In the genomic region with DNA sequence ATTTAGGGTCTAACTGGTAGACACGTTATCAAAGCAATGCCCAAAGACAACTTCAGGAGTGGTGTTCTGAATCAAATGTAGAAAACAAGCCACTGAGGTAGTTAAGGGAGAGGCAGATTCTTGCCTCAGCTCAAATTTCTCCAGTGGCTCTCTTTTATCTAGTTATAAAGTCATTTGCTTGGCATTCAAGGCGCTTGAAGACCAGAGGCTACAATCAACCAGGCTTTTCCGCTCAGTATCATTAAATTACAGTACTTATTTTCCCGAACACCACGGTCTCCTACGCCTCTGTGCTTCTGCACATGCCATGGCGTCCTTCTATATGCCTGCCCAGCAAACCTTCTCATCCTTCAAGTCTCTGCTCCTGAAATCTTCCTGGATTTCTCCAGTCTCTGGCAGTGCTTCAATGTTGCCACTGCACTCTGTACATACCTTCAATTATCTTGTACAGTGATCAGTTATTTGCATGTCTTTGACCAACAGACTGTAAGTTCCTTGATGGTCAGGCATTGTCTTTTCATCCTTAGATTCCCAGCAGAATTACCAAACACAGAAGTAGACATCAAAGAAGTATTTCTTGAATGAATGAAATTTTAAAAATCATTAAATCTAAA, we compare ENCODE assay signal across 8 cellular contexts. TPM values are rescaled to one million over a fixed set of nuclear protein-coding genes. Genes with fewer than 3 reads are reported as not detected.
DNase-seq lines count a peak whose midpoint lies in the region; ATAC-seq and TF ChIP-seq lines count a peak whose summit lies in the region.

No MANE protein-coding gene starts in this region.

- CTCF ChIA-PET in Caco-2 (lab: Charles Lee) (no interaction called here), OCI-LY7 (lab: Charles Lee; ENCODE audit: unreplicated experiment) (no interaction called here)

- BruUV-seq in Caco-2 (replicated peaks; lab: Mats Ljungman, UMichigan) (no TSS peak), OCI-LY7 (replicated peaks; lab: Mats Ljungman, UMichigan) (no TSS peak)

- H4K20me1 ChIP-seq in osteoblast (ENCODE audit: insufficient read depth, low read length) (no peaks in the 10 kb centered on the region), OCI-LY7 (ENCODE audit: insufficient read depth, low read length) (no peaks in the 10 kb centered on the region)

- H3K4me3 ChIP-seq in Caco-2 (ENCODE audit: low read depth, low read length): peak overlapping the region; percentile 74
- H3K4me3 ChIP-seq in endodermal cell (ENCODE audit: low read length): peak overlapping the region; percentile 78
- H3K4me3 ChIP-seq in osteoblast (ENCODE audit: insufficient read depth, low read length): peak overlapping the region; percentile 78
- H3K4me3 ChIP-seq in OCI-LY7 (ENCODE audit: low read depth, low read length, poor library complexity, severe bottlenecking): no peak overlapping the region

- 94% methylated on average over 7 of the region's 7 CpGs for WGBS in endodermal cell (ENCODE audit: insufficient coverage in 1 of 2, insufficient read length in 1 of 2), 2 experiments

- no peak overlapping the region for H3K27ac ChIP-seq in endodermal cell (ENCODE audit: low read depth, low read length)
- peak overlapping the region; percentile 91 for H3K27ac ChIP-seq in osteoblast (ENCODE audit: low read depth, low read length)
- H3K27ac ChIP-seq in OCI-LY7 (ENCODE audit: low read depth, low read length, poor library complexity, severe bottlenecking): no peak overlapping the region

- peaks cover 32% of the 10 kb centered on the region for H3K4me1 ChIP-seq in Caco-2
- H3K4me1 ChIP-seq in endodermal cell (ENCODE audit: control insufficient read depth, insufficient read depth, low read length): no peaks in the 10 kb centered on the region
- peaks cover 2% of the 10 kb centered on the region for H3K4me1 ChIP-seq in osteoblast (ENCODE audit: insufficient read depth, low read length)
- H3K4me1 ChIP-seq in OCI-LY7 (ENCODE audit: insufficient read depth, low read length, poor library complexity, severe bottlenecking): no peaks in the 10 kb centered on the region

- H3K27me3 Mint-ChIP-seq in Caco-2 (ENCODE audit: insufficient read depth, unreplicated experiment) (no peaks in the 10 kb centered on the region), endodermal cell (ENCODE audit: insufficient read depth) (peaks cover 14% of the 10 kb centered on the region)

- no peaks in the 10 kb centered on the region for H3K9me2 ChIP-seq in OCI-LY7 (ENCODE audit: insufficient read depth, low read length)

- POLR2A ChIA-PET in Caco-2 (lab: Charles Lee) (no interaction called here), OCI-LY7 (lab: Charles Lee) (no interaction called here)

- ATAC-seq in GM18519 (IDR thresholded peaks at IDR 0.05; ENCODE audit: low FRiP score, unreplicated experiment): no peak

- H3K27me3 ChIP-seq in Caco-2 (replicated peaks; ENCODE audit: control insufficient read depth, insufficient read depth, low read length) (no peaks in the 10 kb centered on the region), endodermal cell (ENCODE audit: control insufficient read depth, insufficient read depth, low read length, poor library complexity, severe bottlenecking) (peaks cover 5% of the 10 kb centered on the region), osteoblast (ENCODE audit: insufficient read depth, low read length) (no peaks in the 10 kb centered on the region)

- H3K4me3 Mint-ChIP-seq in Caco-2 (ENCODE audit: unreplicated experiment): peak overlapping the region; percentile 92
- H3K4me3 Mint-ChIP-seq in endodermal cell: peak overlapping the region; percentile 87

- H3K79me2 ChIP-seq in osteoblast (ENCODE audit: insufficient read depth, low read length): peaks cover 34% of the 10 kb centered on the region
- H3K79me2 ChIP-seq in OCI-LY7 (ENCODE audit: insufficient read depth, low read depth, low read length): no peaks in the 10 kb centered on the region

- intact Hi-C loops in Caco-2 (cut with micrococcal nuclease; ENCODE audit: unreplicated experiment) (loop anchor here (1.0 to 5.0 kb wide), 8 partner anchors 9 to 274 kb away; a partner anchor contains a TSS), OCI-LY7 (cut with micrococcal nuclease; ENCODE audit: unreplicated experiment) (no loop called here)

- H3K4me1 Mint-ChIP-seq in Caco-2 (ENCODE audit: low read depth, unreplicated experiment): peaks cover 39% of the 10 kb centered on the region
- H3K4me1 Mint-ChIP-seq in endodermal cell: peaks cover 21% of the 10 kb centered on the region

- H2AFZ ChIP-seq in osteoblast (ENCODE audit: low read length) (peak overlapping the region; percentile 89), OCI-LY7 (ENCODE audit: low read length) (no peak overlapping the region)

- H3K36me3 ChIP-seq in Caco-2 (ENCODE audit: control insufficient read depth, insufficient read depth, low read length) (no peaks in the 10 kb centered on the region), endodermal cell (ENCODE audit: control insufficient read depth, insufficient read depth, low read length) (no peaks in the 10 kb centered on the region), osteoblast (ENCODE audit: insufficient read depth, low read length) (no peaks in the 10 kb centered on the region), OCI-LY7 (ENCODE audit: insufficient read depth, low read length) (no peaks in the 10 kb centered on the region)

- H3K9me3 ChIP-seq in Caco-2: no peaks in the 10 kb centered on the region
- no peaks in the 10 kb centered on the region for H3K9me3 ChIP-seq in endodermal cell (ENCODE audit: control insufficient read depth, low read length)
- H3K9me3 ChIP-seq in osteoblast (ENCODE audit: low read depth, low read length): no peaks in the 10 kb centered on the region
- H3K9me3 ChIP-seq in OCI-LY7 (ENCODE audit: low read length): no peaks in the 10 kb centered on the region

- peak in 1 of 2 experiments; percentile 19 for DNase-seq in Caco-2
- peak; percentile 20 for DNase-seq in M059J (ENCODE audit: low read depth)
- DNase-seq in endodermal cell: no peak
- peak; percentile 81 for DNase-seq in osteoblast (ENCODE audit: insufficient read length, low spot score, missing footprints)
- no peak for DNase-seq in middle frontal gyrus (ENCODE audit: extremely low spot score, low spot score)
- no peak for DNase-seq in OCI-LY7 (ENCODE audit: low spot score)
- no peak for DNase-seq in mucosa of gallbladder (ENCODE audit: low spot score)

- H3K36me3 Mint-ChIP-seq in Caco-2 (ENCODE audit: insufficient read depth, unreplicated experiment): peaks cover 39% of the 10 kb centered on the region
- no peaks in the 10 kb centered on the region for H3K36me3 Mint-ChIP-seq in endodermal cell (ENCODE audit: low read depth)

- H3K27ac Mint-ChIP-seq in Caco-2 (ENCODE audit: unreplicated experiment) (peak overlapping the region; percentile 98), endodermal cell (no peak overlapping the region)

- peak overlapping the region; percentile 70 for H3K4me2 ChIP-seq in osteoblast (ENCODE audit: insufficient read depth, low read length)
- H3K4me2 ChIP-seq in OCI-LY7 (ENCODE audit: low read length): no peak overlapping the region

- H3K9me3 Mint-ChIP-seq in Caco-2 (ENCODE audit: unreplicated experiment) (no peaks in the 10 kb centered on the region), endodermal cell (no peaks in the 10 kb centered on the region)

- H3K9ac ChIP-seq in endodermal cell (ENCODE audit: extremely low read depth, low read length, poor library complexity, severe bottlenecking): no peak overlapping the region

- TF ChIP-seq CTCF in Caco-2 (IDR thresholded peaks at IDR 0.05; ENCODE audit: insufficient read depth in 1 of 2, low read depth in 1 of 2, low read length in 1 of 2, severe bottlenecking in 1 of 2, unreplicated experiment in 1 of 2): no peak
- TF ChIP-seq CTCF in endodermal cell (conservative IDR thresholded peaks at IDR 0.05): no peak
- TF ChIP-seq CTCF in osteoblast (IDR thresholded peaks at IDR 0.05; ENCODE audit: extremely low read depth, low read depth, low read length): no peak
- no peak for TF ChIP-seq CTCF in OCI-LY7 (conservative IDR thresholded peaks at IDR 0.05; ENCODE audit: low read length)

RNA-seq across cellular contexts. Expression of a gene that starts 1.4 kb away (rescaled TPM):
- total RNA-seq in Caco-2 (2022) (87.2 and 87.5 TPM in 2 replicates), endodermal cell (10 to 100 TPM; 22.0 to 28.7 TPM), osteoblast (29.0 and 33.3 TPM in 2 replicates), OCI-LY7 (2022) (not detected in 2 replicates), mucosa of gallbladder (21.6 TPM)
- total RNA-seq in M059J (2014; rRNA removed; shearing (Covaris generic)): 46.0 and 82.0 TPM in 2 replicates
- 32.1 TPM for polyA plus RNA-seq in endodermal cell (2013, experiment 1 of 2)
- 35.6 TPM for polyA plus RNA-seq in endodermal cell (2013, experiment 2 of 2)
- not detected in 2 replicates for total RNA-seq in OCI-LY7 (2014; rRNA removed; shearing (Covaris generic))

RNA-seq across cellular contexts. Expression of a gene that starts 29.4 kb away (rescaled TPM):
- 0.86 and 1.0 TPM in 2 replicates for total RNA-seq in Caco-2 (2022)
- 1.9 TPM in 1 of 2 replicates, not detected in the other for total RNA-seq in M059J (2014; rRNA removed; shearing (Covaris generic))
- 1 to 10 TPM; 1.3 to 2.8 TPM for total RNA-seq in endodermal cell
- 1.8 TPM for polyA plus RNA-seq in endodermal cell (2013, experiment 1 of 2)
- 1.2 TPM for polyA plus RNA-seq in endodermal cell (2013, experiment 2 of 2)
- total RNA-seq in osteoblast: 1.1 and 1.5 TPM in 2 replicates
- total RNA-seq in OCI-LY7 (2014; rRNA removed; shearing (Covaris generic)): 0.15 and 0.98 TPM in 2 replicates
- 2.0 and 3.4 TPM in 2 replicates for total RNA-seq in OCI-LY7 (2022)
- 0.58 TPM for total RNA-seq in mucosa of gallbladder

Comparison
In these comparisons a context has a peak if more than half of its experiments do, and no peak if none do; other contexts are left out.
1. DNase-seq: peak in M059J (single experiment) and osteoblast (single experiment); none in endodermal cell (single experiment), middle frontal gyrus (single experiment), OCI-LY7 (single experiment) and mucosa of gallbladder (single experiment).
2. RNA of a gene that starts 1.4 kb away (total RNA-seq): 87.2 to 87.5 TPM in Caco-2, 46.0 to 82.0 TPM in M059J, 29.0 to 33.3 TPM in osteoblast, 22.0 to 28.7 TPM in endodermal cell and 21.6 TPM in mucosa of gallbladder (single experiment); not detected in OCI-LY7; every median in the first group is over 10 times any median in the second.